Comparison of ENCODE assay signal across 31 cellular contexts in the genomic region with DNA sequence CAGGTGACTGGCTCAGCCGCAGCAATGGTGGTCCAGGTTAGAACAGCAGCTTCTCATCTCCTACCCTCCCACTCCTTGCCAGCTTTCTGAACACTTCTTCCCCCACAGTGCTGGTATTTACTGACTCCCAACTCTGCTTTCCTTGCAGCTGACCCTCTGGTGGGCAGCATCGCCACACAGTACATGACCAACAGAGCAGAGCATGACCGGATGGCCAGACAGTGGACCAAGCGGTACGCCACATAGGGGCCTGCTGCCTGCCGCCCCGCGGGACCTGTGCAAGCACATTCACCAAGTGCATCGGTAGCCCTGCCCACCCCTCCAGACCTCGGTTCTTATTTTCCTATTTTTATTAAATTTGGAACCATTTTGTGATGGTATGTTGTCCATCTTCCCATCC.
"Had no signal": no experiment of that assay in that cellular context is flagged by ENCODE, and none has a peak within 500 bp of the region (broad histone marks: within the 10 kb centered on the region; RNA-seq: fewer than 3 reads in every experiment).

No MANE protein-coding gene starts in this region.

- H3K4me3 Mint-ChIP-seq: activated CD4-positive, alpha-beta T cell treated with anti-CD3 and anti-CD28 coated beads for 36 hours; activated CD8-positive, alpha-beta memory T cell treated with anti-CD3 and anti-CD28 coated beads, Interleukin-2, amount 10 ng/mL, durations not matched to agents 7 days and 5 days; activated CD8-positive, alpha-beta T cell treated with anti-CD3 and anti-CD28 coated beads, Interleukin-2, amount 10 ng/mL, durations not matched to agents 7 days and 5 days; activated naive CD4-positive, alpha-beta T cell treated with anti-CD3 and anti-CD28 coated beads, Interleukin-2, amount 50 U/mL, for 24 hours; activated naive CD8-positive, alpha-beta T cell treated with anti-CD3 and anti-CD28 coated beads, Interleukin-2, amount 50 U/mL, for 24 hours; T-helper 2 cell treated with Interferon-gamma antibody and Interleukin-4, amounts not matched to agents 5 μg/mL and 100 μg/mL, for 36 hours had no signal

- H3K4me1 ChIP-seq: breast epithelium, esophagus squamous epithelium, left lung, lower lobe of right lung, parathyroid adenoma, testis, transverse colon had no signal

- ATAC-seq: activated CD4-positive, alpha-beta T cell treated with anti-CD3 and anti-CD28 coated beads for 36 hours; activated CD8-positive, alpha-beta memory T cell treated with anti-CD3 and anti-CD28 coated beads, Interleukin-2, amount 10 ng/mL, durations not matched to agents 7 days and 5 days; activated CD8-positive, alpha-beta T cell treated with anti-CD3 and anti-CD28 coated beads, Interleukin-2, amount 10 ng/mL, durations not matched to agents 7 days and 5 days; activated naive CD8-positive, alpha-beta T cell treated with anti-CD3 and anti-CD28 coated beads, Interleukin-2, amount 50 U/mL, for 24 hours; left lung had no signal

- FAIRE-seq: colon had no signal

- H3K4me3 ChIP-seq: breast epithelium, esophagus squamous epithelium, left lung, lower lobe of right lung, psoas muscle, smooth muscle cell, testis, transverse colon had no signal

- H3K79me2 ChIP-seq: parathyroid adenoma had no signal

- H3K9me3 ChIP-seq: breast epithelium, esophagus squamous epithelium, left lung, lower lobe of right lung, psoas muscle, testis, transverse colon had no signal

- H3K27ac ChIP-seq: breast epithelium, esophagus squamous epithelium, left lung, lower lobe of right lung, parathyroid adenoma, psoas muscle, testis, transverse colon had no signal

- H3K36me3 Mint-ChIP-seq: activated CD8-positive, alpha-beta memory T cell treated with anti-CD3 and anti-CD28 coated beads, Interleukin-2, amount 10 ng/mL, durations not matched to agents 7 days and 5 days had no signal

- DNase-seq: activated CD4-positive, alpha-beta T cell treated with anti-CD3 and anti-CD28 coated beads for 36 hours; activated CD4-positive, CD25-positive, alpha-beta regulatory T cell; activated CD8-positive, alpha-beta memory T cell treated with anti-CD3 and anti-CD28 coated beads, Interleukin-2, amount 10 ng/mL, durations not matched to agents 7 days and 5 days; activated CD8-positive, alpha-beta T cell treated with anti-CD3 and anti-CD28 coated beads, Interleukin-2, amount 10 ng/mL, durations not matched to agents 7 days and 5 days; activated naive CD8-positive, alpha-beta T cell treated with anti-CD3 and anti-CD28 coated beads, Interleukin-2, amount 50 U/mL, for 24 hours; activated T-cell treated with anti-CD3 and anti-CD28 coated beads, Interleukin-2, amount 50 U/mL, for 48 hours; central memory CD4-positive, alpha-beta T cell; dermis blood vessel endothelial cell; effector CD4-positive, alpha-beta T cell; esophagus squamous epithelium; foreskin melanocyte; kidney glomerular epithelial cell; left lung; lower lobe of right lung; mesenchymal stem cell; occipital lobe; psoas muscle; stimulated activated CD4-positive, alpha-beta T cell treated with anti-CD3 and anti-CD28 coated beads, Interleukin-1b, Interleukin-23, amount 100 ng/mL, for 48 hours; stimulated activated CD4-positive, alpha-beta T cell treated with anti-CD3 and anti-CD28 coated beads, Interleukin-4, amount 100 ng/mL, for 4 hours; stimulated activated CD8-positive, alpha-beta memory T cell treated with anti-CD3 and anti-CD28 coated beads, Interleukin-4, amount 100 ng/mL, for 48 hours; stimulated activated naive CD4-positive, alpha-beta T cell; T-helper 1 cell; testis; transverse colon had no signal

- H3K27me3 ChIP-seq: breast epithelium, esophagus squamous epithelium, left lung, testis, transverse colon had no signal

- H3K4me1 Mint-ChIP-seq: activated CD4-positive, alpha-beta T cell treated with anti-CD3 and anti-CD28 coated beads for 36 hours; activated CD8-positive, alpha-beta memory T cell treated with anti-CD3 and anti-CD28 coated beads, Interleukin-2, amount 10 ng/mL, durations not matched to agents 7 days and 5 days; activated naive CD4-positive, alpha-beta T cell treated with anti-CD3 and anti-CD28 coated beads, Interleukin-2, amount 50 U/mL, for 24 hours had no signal

- H3K27ac Mint-ChIP-seq: activated CD4-positive, alpha-beta T cell treated with anti-CD3 and anti-CD28 coated beads for 36 hours; activated CD8-positive, alpha-beta memory T cell treated with anti-CD3 and anti-CD28 coated beads, Interleukin-2, amount 10 ng/mL, durations not matched to agents 7 days and 5 days; activated CD8-positive, alpha-beta T cell treated with anti-CD3 and anti-CD28 coated beads, Interleukin-2, amount 10 ng/mL, durations not matched to agents 7 days and 5 days; activated naive CD8-positive, alpha-beta T cell treated with anti-CD3 and anti-CD28 coated beads, Interleukin-2, amount 50 U/mL, for 24 hours; activated T-helper 2 cell treated with anti-CD3 and anti-CD28 coated beads, Interferon-gamma antibody, Interleukin-2, Interleukin-4, amounts not matched to agents 10 μg/mL and 5 μg/mL and 100 μg/mL, durations not matched to agents 14 hours and 24 hours and 36 hours; T-helper 2 cell treated with Interferon-gamma antibody and Interleukin-4, amounts not matched to agents 5 μg/mL and 100 μg/mL, for 36 hours had no signal

- H3K9ac ChIP-seq: parathyroid adenoma had no signal

- H2AFZ ChIP-seq: parathyroid adenoma had no signal

- H3K9me3 Mint-ChIP-seq: activated naive CD4-positive, alpha-beta T cell treated with anti-CD3 and anti-CD28 coated beads, Interleukin-2, amount 50 U/mL, for 24 hours; activated naive CD8-positive, alpha-beta T cell treated with anti-CD3 and anti-CD28 coated beads, Interleukin-2, amount 50 U/mL, for 24 hours; activated T-helper 2 cell treated with anti-CD3 and anti-CD28 coated beads, Interferon-gamma antibody, Interleukin-2, Interleukin-4, amounts not matched to agents 10 μg/mL and 5 μg/mL and 100 μg/mL, durations not matched to agents 14 hours and 24 hours and 36 hours; T-helper 2 cell treated with Interferon-gamma antibody and Interleukin-4, amounts not matched to agents 5 μg/mL and 100 μg/mL, for 36 hours had no signal

- H3K36me3 ChIP-seq: breast epithelium, esophagus squamous epithelium, left lung, lower lobe of right lung, transverse colon had no signal

- H3K27me3 Mint-ChIP-seq: activated CD4-positive, alpha-beta T cell treated with anti-CD3 and anti-CD28 coated beads for 36 hours; activated naive CD4-positive, alpha-beta T cell treated with anti-CD3 and anti-CD28 coated beads, Interleukin-2, amount 50 U/mL, for 24 hours; activated naive CD8-positive, alpha-beta T cell treated with anti-CD3 and anti-CD28 coated beads, Interleukin-2, amount 50 U/mL, for 24 hours had no signal

- H3K4me2 ChIP-seq: smooth muscle cell had no signal
